20 cellular contexts compared by ENCODE assay signal in genomic region chr9:111613436-111614040, GRCh38. TPM values are rescaled to one million over a fixed set of nuclear protein-coding genes. Genes with fewer than 3 reads are reported as not detected.
A peak's percentile ranks its signal among the peaks of the same experiment; 100 is the strongest.
DNase-seq lines count a peak whose midpoint lies in the region; TF ChIP-seq lines count a peak whose summit lies in the region.
"Had no signal": no experiment of that assay in that cellular context is flagged by ENCODE, and none has a peak within 500 bp of the region (broad histone marks: within the 10 kb centered on the region; RNA-seq: fewer than 3 reads in every experiment).

No MANE protein-coding gene starts in this region.

- H3K27me3 ChIP-seq in PC-9 (ENCODE audit: insufficient read depth, low read depth): no peaks in the 10 kb centered on the region
- H3K27me3 ChIP-seq: breast epithelium had no signal

- POLR2A ChIA-PET in PC-9 (lab: Charles Lee; ENCODE audit: unreplicated experiment): no interaction called here

- H3K4me3 ChIP-seq in PC-9: no peak overlapping the region
- H3K4me3 ChIP-seq: breast epithelium, coronary artery had no signal

- peak overlapping the region in 1 of 3 experiments; percentile 15 for H3K4me3 Mint-ChIP-seq in nephron
- H3K4me3 Mint-ChIP-seq: activated T-cell treated with anti-CD3 and anti-CD28 coated beads, Interleukin-2, amount 50 U/mL, for 24 hours; natural killer cell; T-cell had no signal

- peaks cover 21% of the 10 kb centered on the region for H3K4me1 ChIP-seq in PC-9 (replicated peaks; ENCODE audit: insufficient read depth)

- H3K4me1 Mint-ChIP-seq in nephron: peaks cover 25% of the 10 kb centered on the region
- H3K4me1 Mint-ChIP-seq: natural killer cell, T-cell had no signal

- peak overlapping the region; percentile 61 to 81 (median 79) for H3K27ac Mint-ChIP-seq in nephron
- H3K27ac Mint-ChIP-seq: activated T-cell treated with anti-CD3 and anti-CD28 coated beads, Interleukin-2, amount 50 U/mL, for 24 hours; natural killer cell had no signal

- H4K20me1 ChIP-seq in PC-9 (ENCODE audit: insufficient read depth): no peaks in the 10 kb centered on the region

- H3K9me3 ChIP-seq in PC-9 (ENCODE audit: insufficient read depth, low read depth): 0 out of 2 replicates have a peak, but pooled peaks cover 5% of the 10 kb centered on the region
- H3K9me3 ChIP-seq: breast epithelium had no signal

- no TSS peak for BruUV-seq in PC-9 (replicated peaks; lab: Mats Ljungman, UMichigan)

- H3K36me3 ChIP-seq in PC-9 (ENCODE audit: low read depth): no peaks in the 10 kb centered on the region
- H3K36me3 ChIP-seq: breast epithelium had no signal

- H2AFZ ChIP-seq in PC-9: no peak overlapping the region
- H2AFZ ChIP-seq: parathyroid adenoma had no signal

- H3K27me3 Mint-ChIP-seq in nephron (ENCODE audit: low read depth): peaks cover 4% of the 10 kb centered on the region

- no peak for TF ChIP-seq CTCF in nephron (IDR thresholded peaks at IDR 0.05; ENCODE audit: unreplicated experiment in 3 of 3)
- TF ChIP-seq CTCF in PC-9 (conservative IDR thresholded peaks at IDR 0.05): no peak

- peaks cover 9% of the 10 kb centered on the region; the same call in 1 of the 2 replicates for H3F3A ChIP-seq in PC-9 (ENCODE audit: insufficient read depth, low read depth)

- H3K4me2 ChIP-seq in PC-9: no peak overlapping the region

- intact Hi-C loops in PC-9 (cut with micrococcal nuclease; ENCODE audit: unreplicated experiment): no loop called here

- H3K27ac ChIP-seq in PC-9: no peak overlapping the region
- H3K27ac ChIP-seq: breast epithelium, coronary artery, parathyroid adenoma had no signal

- CTCF ChIA-PET in PC-9 (lab: Charles Lee): no interaction called here

- peak; percentile 49 for DNase-seq in DMS 273 treated with DMSO at 0.1 percent for 48 hours (lab: John Stamatoyannopoulos, UW)
- peak; percentile 69 for DNase-seq in LoVo (ENCODE audit: low spot score)
- peak; percentile 35 for DNase-seq in dermis blood vessel endothelial cell
- no peak for DNase-seq in PC-9
- no peak for DNase-seq in NCI-H2171 treated with DMSO at 0.1 percent for 48 hours (lab: John Stamatoyannopoulos, UW)
- DNase-seq in NOMO-1 treated with dmso at 0.1 percent for 144 hours (lab: John Stamatoyannopoulos, UW; ENCODE audit: unreplicated experiment): no peak
- DNase-seq: activated naive CD4-positive, alpha-beta T cell; activated T-cell treated with anti-CD3 and anti-CD28 coated beads, Interleukin-2, amount 50 U/mL, for 24 hours; DMS153; HCEC 1CT; mesendoderm; MM.1S; natural killer cell; NCI-H1436; NCI-H526; T-cell had no signal

- H3K9me2 ChIP-seq in PC-9 (ENCODE audit: insufficient read depth): no peaks in the 10 kb centered on the region

- peaks cover 5% of the 10 kb centered on the region for H3K9me3 Mint-ChIP-seq in nephron
- H3K9me3 Mint-ChIP-seq: activated T-cell treated with anti-CD3 and anti-CD28 coated beads, Interleukin-2, amount 50 U/mL, for 24 hours; natural killer cell; T-cell had no signal

- H3K79me2 ChIP-seq in PC-9 (ENCODE audit: low read depth): no peaks in the 10 kb centered on the region
- H3K79me2 ChIP-seq: parathyroid adenoma had no signal

- no peaks in the 10 kb centered on the region for H3K36me3 Mint-ChIP-seq in nephron (ENCODE audit: low read depth)
- H3K36me3 Mint-ChIP-seq: natural killer cell, T-cell had no signal

RNA-seq across cellular contexts. Expression of gene PTGR1, which starts 14.1 kb away (rescaled TPM):
- total RNA-seq in dermis blood vessel endothelial cell (23.3 and 27.6 TPM in 2 replicates), PC-9 (2021) (611 and 635 TPM in 2 replicates)
- total RNA-seq: natural killer cell had no signal

RNA-seq across cellular contexts. Expression of gene DNAJC25, which starts 17.6 kb away (rescaled TPM):
- total RNA-seq in dermis blood vessel endothelial cell (4.4 and 5.1 TPM in 2 replicates), PC-9 (2021) (7.3 and 7.9 TPM in 2 replicates)

RNA-seq across cellular contexts. Expression of gene GNG10, which starts 47.9 kb away (rescaled TPM):
- total RNA-seq in dermis blood vessel endothelial cell (72.0 and 106 TPM in 2 replicates), PC-9 (2021) (70.8 and 76.9 TPM in 2 replicates)

Comparison
In these comparisons a context has a peak if more than half of its experiments do, and no peak if none do; other contexts are left out.
1. DNase-seq: peak in DMS 273 treated with DMSO at 0.1 percent for 48 hours (single experiment), LoVo (single experiment) and dermis blood vessel endothelial cell (single experiment); none in PC-9 (0 of 2), NCI-H2171 treated with DMSO at 0.1 percent for 48 hours (single experiment) and NOMO-1 treated with dmso at 0.1 percent for 144 hours (single experiment).
2. RNA of gene PTGR1, which starts 14.1 kb away (total RNA-seq): 611 to 635 TPM in PC-9; 23.3 to 27.6 TPM in dermis blood vessel endothelial cell; every median in the first group is over 10 times any median in the second.